In the genomic region with DNA sequence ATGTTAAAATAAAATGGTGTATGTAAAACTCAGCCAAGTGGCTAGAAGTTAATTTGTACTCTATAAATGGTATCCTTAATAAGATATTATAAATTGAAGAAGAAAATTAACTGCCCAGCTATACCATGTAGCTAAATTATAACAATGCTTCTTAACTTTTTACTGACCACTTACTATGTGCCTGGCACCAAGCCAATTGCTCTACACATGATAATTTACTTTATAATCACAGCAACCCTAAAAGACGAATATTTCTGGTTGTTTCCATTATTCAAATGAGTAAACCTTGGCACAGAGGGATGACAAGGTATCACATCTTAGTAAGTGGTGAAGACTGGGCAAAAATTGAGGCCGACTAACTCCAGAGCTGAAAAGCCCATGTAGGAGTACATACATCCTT, we compare ENCODE assay signal across 1 cellular context.
TF ChIP-seq lines count a peak whose summit lies in the region.

No MANE protein-coding gene starts in this region.

TF ChIP-seq in K562, 482 proteins besides CTCF, POLR2A, EP300 and RAD21 (continued from another document):
- TF ChIP-seq NFIX (CRISPR knock-in tag; IDR thresholded peaks at IDR 0.05; ENCODE audit: low read depth) (peak; percentile 52; the same call in 1 of the 2 replicates), MCM3 (IDR thresholded peaks at IDR 0.05) (no peak)
